In genomic region chr1:205983925-205984725, GRCh38 we compare ENCODE assay signal across 1 cellular context.
TF ChIP-seq lines count a peak whose summit lies in the region.

No MANE protein-coding gene starts in this region.

TF ChIP-seq in HepG2, 621 proteins besides CTCF, POLR2A, EP300 and RAD21 (continued from another document and continues in another):
- TF ChIP-seq, protein P1, sequence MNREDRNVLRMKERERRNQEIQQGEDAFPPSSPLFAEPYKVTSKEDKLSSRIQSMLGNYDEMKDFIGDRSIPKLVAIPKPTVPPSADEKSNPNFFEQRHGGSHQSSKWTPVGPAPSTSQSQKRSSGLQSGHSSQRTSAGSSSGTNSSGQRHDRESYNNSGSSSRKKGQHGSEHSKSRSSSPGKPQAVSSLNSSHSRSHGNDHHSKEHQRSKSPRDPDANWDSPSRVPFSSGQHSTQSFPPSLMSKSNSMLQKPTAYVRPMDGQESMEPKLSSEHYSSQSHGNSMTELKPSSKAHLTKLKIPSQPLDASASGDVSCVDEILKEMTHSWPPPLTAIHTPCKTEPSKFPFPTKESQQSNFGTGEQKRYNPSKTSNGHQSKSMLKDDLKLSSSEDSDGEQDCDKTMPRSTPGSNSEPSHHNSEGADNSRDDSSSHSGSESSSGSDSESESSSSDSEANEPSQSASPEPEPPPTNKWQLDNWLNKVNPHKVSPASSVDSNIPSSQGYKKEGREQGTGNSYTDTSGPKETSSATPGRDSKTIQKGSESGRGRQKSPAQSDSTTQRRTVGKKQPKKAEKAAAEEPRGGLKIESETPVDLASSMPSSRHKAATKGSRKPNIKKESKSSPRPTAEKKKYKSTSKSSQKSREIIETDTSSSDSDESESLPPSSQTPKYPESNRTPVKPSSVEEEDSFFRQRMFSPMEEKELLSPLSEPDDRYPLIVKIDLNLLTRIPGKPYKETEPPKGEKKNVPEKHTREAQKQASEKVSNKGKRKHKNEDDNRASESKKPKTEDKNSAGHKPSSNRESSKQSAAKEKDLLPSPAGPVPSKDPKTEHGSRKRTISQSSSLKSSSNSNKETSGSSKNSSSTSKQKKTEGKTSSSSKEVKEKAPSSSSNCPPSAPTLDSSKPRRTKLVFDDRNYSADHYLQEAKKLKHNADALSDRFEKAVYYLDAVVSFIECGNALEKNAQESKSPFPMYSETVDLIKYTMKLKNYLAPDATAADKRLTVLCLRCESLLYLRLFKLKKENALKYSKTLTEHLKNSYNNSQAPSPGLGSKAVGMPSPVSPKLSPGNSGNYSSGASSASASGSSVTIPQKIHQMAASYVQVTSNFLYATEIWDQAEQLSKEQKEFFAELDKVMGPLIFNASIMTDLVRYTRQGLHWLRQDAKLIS (CRISPR knock-in tag; IDR thresholded peaks at IDR 0.05): no peak
- no peak for TF ChIP-seq ZNF33B (CRISPR knock-in tag; IDR thresholded peaks at IDR 0.05)
- TF ChIP-seq ZFAT (CRISPR knock-in tag; conservative IDR thresholded peaks at IDR 0.05): no peak
- no peak for TF ChIP-seq ZNF30 (CRISPR knock-in tag; IDR thresholded peaks at IDR 0.05)
- peak; percentile 83 for TF ChIP-seq TEAD3 (CRISPR knock-in tag; optimal IDR thresholded peaks at IDR 0.05; ENCODE audit: borderline replicate concordance)
- TF ChIP-seq GFI1 (CRISPR knock-in tag; IDR thresholded peaks at IDR 0.05; ENCODE audit: borderline replicate concordance): no peak
- no peak for TF ChIP-seq HNRNPH1 (optimal IDR thresholded peaks at IDR 0.05; ENCODE audit: low read depth, low read length)
- no peak for TF ChIP-seq ZSCAN30 (CRISPR knock-in tag; IDR thresholded peaks at IDR 0.05)
- TF ChIP-seq, protein P2, sequence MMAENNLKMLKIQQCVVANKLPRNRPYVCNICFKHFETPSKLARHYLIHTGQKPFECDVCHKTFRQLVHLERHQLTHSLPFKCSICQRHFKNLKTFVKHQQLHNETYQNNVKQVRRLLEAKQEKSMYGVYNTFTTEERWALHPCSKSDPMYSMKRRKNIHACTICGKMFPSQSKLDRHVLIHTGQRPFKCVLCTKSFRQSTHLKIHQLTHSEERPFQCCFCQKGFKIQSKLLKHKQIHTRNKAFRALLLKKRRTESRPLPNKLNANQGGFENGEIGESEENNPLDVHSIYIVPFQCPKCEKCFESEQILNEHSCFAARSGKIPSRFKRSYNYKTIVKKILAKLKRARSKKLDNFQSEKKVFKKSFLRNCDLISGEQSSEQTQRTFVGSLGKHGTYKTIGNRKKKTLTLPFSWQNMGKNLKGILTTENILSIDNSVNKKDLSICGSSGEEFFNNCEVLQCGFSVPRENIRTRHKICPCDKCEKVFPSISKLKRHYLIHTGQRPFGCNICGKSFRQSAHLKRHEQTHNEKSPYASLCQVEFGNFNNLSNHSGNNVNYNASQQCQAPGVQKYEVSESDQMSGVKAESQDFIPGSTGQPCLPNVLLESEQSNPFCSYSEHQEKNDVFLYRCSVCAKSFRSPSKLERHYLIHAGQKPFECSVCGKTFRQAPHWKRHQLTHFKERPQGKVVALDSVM (CRISPR knock-in tag; IDR thresholded peaks at IDR 0.05): no peak
- no peak for TF ChIP-seq SKIL (CRISPR knock-in tag; IDR thresholded peaks at IDR 0.05; ENCODE audit: borderline replicate concordance)
- no peak for TF ChIP-seq HNRNPK (IDR thresholded peaks at IDR 0.05; ENCODE audit: low read depth, low read length, poor library complexity, severe bottlenecking)
- no peak for TF ChIP-seq ZNF550 (CRISPR knock-in tag; IDR thresholded peaks at IDR 0.05; ENCODE audit: borderline replicate concordance)
- TF ChIP-seq SIN3B (IDR thresholded peaks at IDR 0.05; ENCODE audit: low read length): no peak
- TF ChIP-seq ZNF34 (CRISPR knock-in tag; IDR thresholded peaks at IDR 0.05; ENCODE audit: borderline replicate concordance): no peak
- no peak; the same call in 1 of the 2 replicates for TF ChIP-seq ZNF563 (CRISPR knock-in tag; IDR thresholded peaks at IDR 0.05)
- peak; percentile 63; the same call in 1 of the 2 replicates for TF ChIP-seq ZNF670 (CRISPR knock-in tag; IDR thresholded peaks at IDR 0.05; ENCODE audit: borderline replicate concordance)
- TF ChIP-seq, protein P3, sequence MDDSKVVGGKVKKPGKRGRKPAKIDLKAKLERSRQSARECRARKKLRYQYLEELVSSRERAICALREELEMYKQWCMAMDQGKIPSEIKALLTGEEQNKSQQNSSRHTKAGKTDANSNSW (CRISPR knock-in tag; IDR thresholded peaks at IDR 0.05; ENCODE audit: borderline replicate concordance): no peak
- no peak for TF ChIP-seq JUNB (CRISPR knock-in tag; IDR thresholded peaks at IDR 0.05; ENCODE audit: borderline replicate concordance)
- no peak for TF ChIP-seq ZNF768 (CRISPR knock-in tag; IDR thresholded peaks at IDR 0.05)
- TF ChIP-seq TRIM22 (IDR thresholded peaks at IDR 0.05): no peak
- TF ChIP-seq IKZF1 (IDR thresholded peaks at IDR 0.05): no peak
- TF ChIP-seq POLR2AphosphoS2 (IDR thresholded peaks at IDR 0.05; ENCODE audit: low read depth, low read length): no peak
- TF ChIP-seq MEIS2 (CRISPR knock-in tag; IDR thresholded peaks at IDR 0.05): peak; percentile 77; the same call in 1 of the 2 replicates
- TF ChIP-seq HNF1A (IDR thresholded peaks at IDR 0.05; ENCODE audit: low read depth): no peak
- no peak for TF ChIP-seq HNF1A (CRISPR knock-in tag; IDR thresholded peaks at IDR 0.05; ENCODE audit: borderline replicate concordance)
- TF ChIP-seq RXRB (CRISPR knock-in tag; IDR thresholded peaks at IDR 0.05; ENCODE audit: borderline replicate concordance): no peak
- peak; percentile 65 for TF ChIP-seq HDAC1 (CRISPR knock-in tag; IDR thresholded peaks at IDR 0.05)
- no peak for TF ChIP-seq NFKB2 (CRISPR knock-in tag; IDR thresholded peaks at IDR 0.05; ENCODE audit: borderline replicate concordance)
- TF ChIP-seq E2F1 (CRISPR knock-in tag; IDR thresholded peaks at IDR 0.05): no peak
- no peak for TF ChIP-seq PAF1 (CRISPR knock-in tag; IDR thresholded peaks at IDR 0.05)
- no peak for TF ChIP-seq REL (CRISPR knock-in tag; conservative IDR thresholded peaks at IDR 0.05)
- TF ChIP-seq, protein P4, sequence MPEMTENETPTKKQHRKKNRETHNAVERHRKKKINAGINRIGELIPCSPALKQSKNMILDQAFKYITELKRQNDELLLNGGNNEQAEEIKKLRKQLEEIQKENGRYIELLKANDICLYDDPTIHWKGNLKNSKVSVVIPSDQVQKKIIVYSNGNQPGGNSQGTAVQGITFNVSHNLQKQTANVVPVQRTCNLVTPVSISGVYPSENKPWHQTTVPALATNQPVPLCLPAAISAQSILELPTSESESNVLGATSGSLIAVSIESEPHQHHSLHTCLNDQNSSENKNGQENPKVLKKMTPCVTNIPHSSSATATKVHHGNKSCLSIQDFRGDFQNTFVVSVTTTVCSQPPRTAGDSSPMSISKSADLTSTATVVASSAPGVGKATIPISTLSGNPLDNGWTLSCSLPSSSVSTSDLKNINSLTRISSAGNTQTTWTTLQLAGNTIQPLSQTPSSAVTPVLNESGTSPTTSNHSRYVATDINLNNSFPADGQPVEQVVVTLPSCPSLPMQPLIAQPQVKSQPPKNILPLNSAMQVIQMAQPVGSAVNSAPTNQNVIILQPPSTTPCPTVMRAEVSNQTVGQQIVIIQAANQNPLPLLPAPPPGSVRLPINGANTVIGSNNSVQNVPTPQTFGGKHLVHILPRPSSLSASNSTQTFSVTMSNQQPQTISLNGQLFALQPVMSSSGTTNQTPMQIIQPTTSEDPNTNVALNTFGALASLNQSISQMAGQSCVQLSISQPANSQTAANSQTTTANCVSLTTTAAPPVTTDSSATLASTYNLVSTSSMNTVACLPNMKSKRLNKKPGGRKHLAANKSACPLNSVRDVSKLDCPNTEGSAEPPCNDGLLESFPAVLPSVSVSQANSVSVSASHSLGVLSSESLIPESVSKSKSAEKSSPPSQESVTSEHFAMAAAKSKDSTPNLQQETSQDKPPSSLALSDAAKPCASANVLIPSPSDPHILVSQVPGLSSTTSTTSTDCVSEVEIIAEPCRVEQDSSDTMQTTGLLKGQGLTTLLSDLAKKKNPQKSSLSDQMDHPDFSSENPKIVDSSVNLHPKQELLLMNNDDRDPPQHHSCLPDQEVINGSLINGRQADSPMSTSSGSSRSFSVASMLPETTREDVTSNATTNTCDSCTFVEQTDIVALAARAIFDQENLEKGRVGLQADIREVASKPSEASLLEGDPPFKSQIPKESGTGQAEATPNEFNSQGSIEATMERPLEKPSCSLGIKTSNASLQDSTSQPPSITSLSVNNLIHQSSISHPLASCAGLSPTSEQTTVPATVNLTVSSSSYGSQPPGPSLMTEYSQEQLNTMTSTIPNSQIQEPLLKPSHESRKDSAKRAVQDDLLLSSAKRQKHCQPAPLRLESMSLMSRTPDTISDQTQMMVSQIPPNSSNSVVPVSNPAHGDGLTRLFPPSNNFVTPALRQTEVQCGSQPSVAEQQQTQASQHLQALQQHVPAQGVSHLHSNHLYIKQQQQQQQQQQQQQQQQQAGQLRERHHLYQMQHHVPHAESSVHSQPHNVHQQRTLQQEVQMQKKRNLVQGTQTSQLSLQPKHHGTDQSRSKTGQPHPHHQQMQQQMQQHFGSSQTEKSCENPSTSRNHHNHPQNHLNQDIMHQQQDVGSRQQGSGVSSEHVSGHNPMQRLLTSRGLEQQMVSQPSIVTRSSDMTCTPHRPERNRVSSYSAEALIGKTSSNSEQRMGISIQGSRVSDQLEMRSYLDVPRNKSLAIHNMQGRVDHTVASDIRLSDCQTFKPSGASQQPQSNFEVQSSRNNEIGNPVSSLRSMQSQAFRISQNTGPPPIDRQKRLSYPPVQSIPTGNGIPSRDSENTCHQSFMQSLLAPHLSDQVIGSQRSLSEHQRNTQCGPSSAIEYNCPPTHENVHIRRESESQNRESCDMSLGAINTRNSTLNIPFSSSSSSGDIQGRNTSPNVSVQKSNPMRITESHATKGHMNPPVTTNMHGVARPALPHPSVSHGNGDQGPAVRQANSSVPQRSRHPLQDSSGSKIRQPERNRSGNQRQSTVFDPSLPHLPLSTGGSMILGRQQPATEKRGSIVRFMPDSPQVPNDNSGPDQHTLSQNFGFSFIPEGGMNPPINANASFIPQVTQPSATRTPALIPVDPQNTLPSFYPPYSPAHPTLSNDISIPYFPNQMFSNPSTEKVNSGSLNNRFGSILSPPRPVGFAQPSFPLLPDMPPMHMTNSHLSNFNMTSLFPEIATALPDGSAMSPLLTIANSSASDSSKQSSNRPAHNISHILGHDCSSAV (CRISPR knock-in tag; IDR thresholded peaks at IDR 0.05; ENCODE audit: borderline replicate concordance): no peak
